In genomic region chr1:178464566-178464965, GRCh38 we compare ENCODE assay signal across 24 cellular contexts. TPM values are rescaled to one million over a fixed set of nuclear protein-coding genes. Genes with fewer than 3 reads are reported as not detected.
"Had no signal": no experiment of that assay in that cellular context is flagged by ENCODE, and none has a peak within 500 bp of the region (broad histone marks: within the 10 kb centered on the region; RNA-seq: fewer than 3 reads in every experiment).

No MANE protein-coding gene starts in this region.

- H3K27ac Mint-ChIP-seq: immature natural killer cell; naive thymus-derived CD4-positive, alpha-beta T cell; nephron progenitor cell; stimulated activated memory B cell treated with anti-CD40 and anti-IgM and Interleukin-4, amounts not matched to agents 10 μg/mL and 1 μg/mL and 100 μg/mL, for 72 hours; stimulated activated naive CD8-positive, alpha-beta T cell treated with anti-CD3 and anti-CD28 coated beads, Interleukin-15, Interleukin-2, amounts not matched to agents 100 ng/mL and 50 ng/mL, for 24 hours had no signal

- FAIRE-seq: endometrium had no signal

- H3K36me3 Mint-ChIP-seq: immature natural killer cell; naive thymus-derived CD4-positive, alpha-beta T cell; stimulated activated memory B cell treated with anti-CD40 and anti-IgM and Interleukin-4, amounts not matched to agents 10 μg/mL and 1 μg/mL and 100 μg/mL, for 72 hours had no signal

- H3K9me3 Mint-ChIP-seq: naive thymus-derived CD4-positive, alpha-beta T cell; nephron progenitor cell; stimulated activated memory B cell treated with anti-CD40 and anti-IgM and Interleukin-4, amounts not matched to agents 10 μg/mL and 1 μg/mL and 100 μg/mL, for 72 hours; stimulated activated naive CD8-positive, alpha-beta T cell treated with anti-CD3 and anti-CD28 coated beads, Interleukin-15, Interleukin-2, amounts not matched to agents 100 ng/mL and 50 ng/mL, for 24 hours had no signal

- ATAC-seq: naive thymus-derived CD4-positive, alpha-beta T cell; psoas muscle; right lobe of liver had no signal

- H3K27ac ChIP-seq: esophagus muscularis mucosa, foreskin keratinocyte, psoas muscle, right lobe of liver, spleen, testis had no signal

- H3K4me3 Mint-ChIP-seq: immature natural killer cell; naive thymus-derived CD4-positive, alpha-beta T cell; nephron progenitor cell; stimulated activated memory B cell treated with anti-CD40 and anti-IgM and Interleukin-4, amounts not matched to agents 10 μg/mL and 1 μg/mL and 100 μg/mL, for 72 hours; stimulated activated naive CD8-positive, alpha-beta T cell treated with anti-CD3 and anti-CD28 coated beads, Interleukin-15, Interleukin-2, amounts not matched to agents 100 ng/mL and 50 ng/mL, for 24 hours had no signal

- H3K27me3 Mint-ChIP-seq: stimulated activated memory B cell treated with anti-CD40 and anti-IgM and Interleukin-4, amounts not matched to agents 10 μg/mL and 1 μg/mL and 100 μg/mL, for 72 hours had no signal

- DNase-seq: effector memory CD4-positive, alpha-beta T cell; immature natural killer cell; naive thymus-derived CD4-positive, alpha-beta T cell; nephron progenitor cell; psoas muscle; retina; right lobe of liver; spleen; stimulated activated CD4-positive, alpha-beta T cell treated with anti-CD3 and anti-CD28 coated beads, Interleukin-15, amount 100 ng/mL, for 24 hours; stimulated activated CD4-positive, alpha-beta T cell treated with anti-CD3 and anti-CD28 coated beads, Interleukin-1b, Interleukin-23, amount 100 ng/mL, for 48 hours; stimulated activated CD4-positive, alpha-beta T cell treated with anti-CD3 and anti-CD28 coated beads, Interleukin-4, amount 100 ng/mL, for 24 hours; testis had no signal

- H3K4me1 Mint-ChIP-seq: immature natural killer cell; naive thymus-derived CD4-positive, alpha-beta T cell; stimulated activated memory B cell treated with anti-CD40 and anti-IgM and Interleukin-4, amounts not matched to agents 10 μg/mL and 1 μg/mL and 100 μg/mL, for 72 hours had no signal

- H3K4me3 ChIP-seq: esophagus muscularis mucosa, psoas muscle, right lobe of liver, spleen, testis, tibial nerve had no signal

- H3K9me3 ChIP-seq: esophagus muscularis mucosa, psoas muscle, right lobe of liver, spleen, testis, tibial nerve had no signal

- H3K4me1 ChIP-seq: psoas muscle, right lobe of liver, spleen, testis had no signal

- H3K27me3 ChIP-seq: esophagus muscularis mucosa, foreskin keratinocyte, right lobe of liver, spleen, testis, tibial nerve had no signal

RNA-seq across cellular contexts. Expression of gene CLEC20A, which starts 32.2 kb away (rescaled TPM):
- total RNA-seq: esophagus muscularis mucosa; foreskin keratinocyte; kidney epithelial cell; lung microvascular endothelial cell; mesenteric fat pad; naive thymus-derived CD4-positive, alpha-beta T cell; omental fat pad; right lobe of liver; ureter had no signal
- polyA plus RNA-seq: foreskin keratinocyte; liver; naive thymus-derived CD4-positive, alpha-beta T cell; psoas muscle had no signal

RNA-seq across cellular contexts. Expression of gene TEX35, which starts 48.3 kb away (rescaled TPM):
- total RNA-seq: esophagus muscularis mucosa; foreskin keratinocyte; kidney epithelial cell; liver; lung microvascular endothelial cell; mesenteric fat pad; naive thymus-derived CD4-positive, alpha-beta T cell; omental fat pad; psoas muscle; right lobe of liver; spleen; ureter had no signal
- polyA plus RNA-seq: foreskin keratinocyte; immature natural killer cell; liver; naive thymus-derived CD4-positive, alpha-beta T cell; psoas muscle had no signal
